Comparison of ENCODE assay signal across 6 cellular contexts in genomic region chr17:21271767-21272166, GRCh38.
"Had no signal": no experiment of that assay in that cellular context is flagged by ENCODE, and none has a peak within 500 bp of the region (broad histone marks: within the 10 kb centered on the region; RNA-seq: fewer than 3 reads in every experiment).

No MANE protein-coding gene starts in this region.

- H3K9me3 ChIP-seq: HAP-1 had no signal

- H2AFZ ChIP-seq: GM23248 had no signal

- H3K4me3 ChIP-seq: GM23248, HAP-1 had no signal

- H3K9ac ChIP-seq: GM23248 had no signal

- ATAC-seq: HCT116 had no signal

- H3K36me3 ChIP-seq: HAP-1 had no signal

- H3K27ac ChIP-seq: GM23248 had no signal

- DNase-seq: GM23248, GOT3, H7, IMR-90 had no signal
